In genomic region chr16:55479560-55480197, GRCh38 we compare ENCODE assay signal across 10 cellular contexts. TPM values are rescaled to one million over a fixed set of nuclear protein-coding genes. Genes with fewer than 3 reads are reported as not detected.
DNase-seq lines count a peak whose midpoint lies in the region; ATAC-seq, FAIRE-seq and TF ChIP-seq lines count a peak whose summit lies in the region.
"Had no signal": no experiment of that assay in that cellular context is flagged by ENCODE, and none has a peak within 500 bp of the region (broad histone marks: within the 10 kb centered on the region; RNA-seq: fewer than 3 reads in every experiment).

No MANE protein-coding gene starts in this region.

- peaks cover 17% of the 10 kb centered on the region for H3K36me3 ChIP-seq in BJ (ENCODE audit: control insufficient read depth, insufficient read depth, low read length)
- H3K36me3 ChIP-seq in SJCRH30, result peaks cover 26% of the 10 kb centered on the region
- no peaks in the 10 kb centered on the region for H3K36me3 ChIP-seq in ovary
- H3K36me3 ChIP-seq in pancreas, result no peaks in the 10 kb centered on the region
- H3K36me3 ChIP-seq in mucosa of descending colon (ENCODE audit: low read depth), result no peaks in the 10 kb centered on the region

- ATAC-seq in pancreas, result no peak
- ATAC-seq in mucosa of descending colon, result no peak
- ATAC-seq: activated CD4-positive, alpha-beta T cell treated with anti-CD3 and anti-CD28 coated beads for 36 hours had no signal

- 0 to 1% (median 0%) methylated on average over 28 of the region's 28 CpGs for WGBS in ovary, 3 donors
- WGBS in pancreas, 2 donors, result 2 to 4% methylated on average over 28 of the region's 28 CpGs

- no peak for TF ChIP-seq POLR2A in ovary (IDR thresholded peaks at IDR 0.05)

- H3K4me3 ChIP-seq in BJ (ENCODE audit: low read depth, low read length), result peak overlapping the region; percentile 82
- H3K4me3 ChIP-seq in SJCRH30, result peak overlapping the region; percentile 75
- H3K4me3 ChIP-seq in fibroblast of pulmonary artery (replicated peaks; ENCODE audit: low read depth, low read length), result peak overlapping the region; percentile 94
- peak overlapping the region; percentile 65 for H3K4me3 ChIP-seq in ovary
- H3K4me3 ChIP-seq in pancreas, result peak overlapping the region in 2 of 4 donors; percentile 26 to 43
- H3K4me3 ChIP-seq in mucosa of descending colon, result no peak overlapping the region

- TF ChIP-seq CTCF in BJ (IDR thresholded peaks at IDR 0.05; ENCODE audit: insufficient read depth, low read depth, low read length), result no peak
- TF ChIP-seq CTCF in fibroblast of pulmonary artery (IDR thresholded peaks at IDR 0.05; ENCODE audit: low read length, missing control alignments), result no peak
- TF ChIP-seq CTCF in ovary (IDR thresholded peaks at IDR 0.05), result no peak
- no peak for TF ChIP-seq CTCF in pancreas (IDR thresholded peaks at IDR 0.05)
- no peak for TF ChIP-seq CTCF in mucosa of descending colon (IDR thresholded peaks at IDR 0.05)

- H3K27ac ChIP-seq in SJCRH30 (peak overlapping the region; percentile 50), ovary (peak overlapping the region; percentile 83 to 87), pancreas (peak overlapping the region in 1 of 4 donors; percentile 23)

- POLR2A ChIA-PET in BJ (lab: Charles Lee), result interaction anchor here (0.7 to 1.2 kb wide), 5 partner anchors 8 to 1810 kb away, joined by 3 to 5 read pairs (median 4); no protein-coding TSS in a partner anchor

- H3K27me3 ChIP-seq in BJ (ENCODE audit: control insufficient read depth, insufficient read depth, low read length) (no peaks in the 10 kb centered on the region), SJCRH30 (no peaks in the 10 kb centered on the region), ovary (no peaks in the 10 kb centered on the region), pancreas (peaks cover 0 to 4% (median 0%) of the 10 kb centered on the region in 4 donors)

- H3K9me3 ChIP-seq in SJCRH30 (replicated peaks) (no peaks in the 10 kb centered on the region), ovary (no peaks in the 10 kb centered on the region), pancreas (no peaks in the 10 kb centered on the region), mucosa of descending colon (no peaks in the 10 kb centered on the region)

- no peak for TF ChIP-seq EP300 in ovary (IDR thresholded peaks at IDR 0.05)

- CTCF ChIA-PET in BJ (lab: Yijun Ruan, JAX), result interaction anchor here (0.8 kb wide), 1 partner anchor 8 kb away, joined by 3 read pairs; no protein-coding TSS in a partner anchor

- DNase-seq in BJ (ENCODE audit: low read depth), result no peak
- no peak for DNase-seq in SJCRH30
- peak; percentile 13 for DNase-seq in fibroblast of pulmonary artery (ENCODE audit: low read depth)
- DNase-seq in ovary, result peak in 3 of 5 donors; percentile 32 to 58 (median 38)
- DNase-seq in pancreas, result no peak
- DNase-seq in ecto neural progenitor cell (ENCODE audit: low spot score), result no peak
- no peak for DNase-seq in NCI-H69 (lab: John Stamatoyannopoulos, UW)
- DNase-seq in mucosa of descending colon, result no peak
- DNase-seq: activated CD4-positive, alpha-beta T cell treated with anti-CD3 and anti-CD28 coated beads for 36 hours; central memory CD4-positive, alpha-beta T cell had no signal

- peaks cover 30% of the 10 kb centered on the region for H3K4me1 ChIP-seq in SJCRH30
- H3K4me1 ChIP-seq in ovary (ENCODE audit: insufficient read depth), result peaks cover 4% of the 10 kb centered on the region
- no peaks in the 10 kb centered on the region for H3K4me1 ChIP-seq in pancreas
- no peaks in the 10 kb centered on the region for H3K4me1 ChIP-seq in mucosa of descending colon (ENCODE audit: low read depth)

- FAIRE-seq in pancreas (lab: Jason Lieb, UNC), result no peak

- intact Hi-C loops in ovary (cut with DNase I) (no loop called here), pancreas (cut with DNase I) (no loop called here), mucosa of descending colon (cut with DNase I, micrococcal nuclease) (no loop called here)

RNA-seq across cellular contexts. Expression of gene MMP2, which starts 0.7 kb away (rescaled TPM):
- 1,167 and 1,609 TPM in 2 replicates for polyA plus RNA-seq in BJ (2011; rRNA removed)
- 356 and 472 TPM in 2 replicates for polyA minus RNA-seq in BJ (2011; rRNA and poly(A)+ RNA removed)
- 142 and 145 TPM in 2 replicates for total RNA-seq in SJCRH30 (2014; rRNA removed; shearing (Covaris generic))
- 100 to 1,000 TPM; 102 to 629 (median 300) TPM for total RNA-seq in ovary
- polyA plus RNA-seq in ovary, result 100 to 1,000 TPM; 191 to 483 TPM
- total RNA-seq in pancreas, result 100 to 1,000 TPM in 1 of 6 donors, 10 to 100 TPM in 4, 1 to 10 TPM in 1; 8.3 to 108 (median 28.0) TPM
- polyA plus RNA-seq in pancreas, result 1 to 10 TPM; 6.5 to 8.4 TPM
- 100 to 1,000 TPM in 2 of 3 donors, 10 to 100 TPM in 1; 30.1 to 193 (median 153) TPM for total RNA-seq in mucosa of descending colon
- total RNA-seq: activated CD4-positive, alpha-beta T cell treated with anti-CD3 and anti-CD28 coated beads for 36 hours had no signal

RNA-seq across cellular contexts. Expression of gene LPCAT2, which starts 29.2 kb away (rescaled TPM):
- polyA plus RNA-seq in BJ (2011; rRNA removed) (7.9 and 16.9 TPM in 2 replicates), ovary (10 to 100 TPM; 12.2 to 15.3 TPM), pancreas (1 to 10 TPM; 1.7 to 4.4 TPM)
- 8.8 and 11.5 TPM in 2 replicates for polyA minus RNA-seq in BJ (2011; rRNA and poly(A)+ RNA removed)
- total RNA-seq in SJCRH30 (2014; rRNA removed; shearing (Covaris generic)), result 16.1 and 16.8 TPM in 2 replicates
- total RNA-seq in ovary (10 to 100 TPM; 19.1 to 39.7 (median 28.0) TPM), pancreas (10 to 100 TPM in 1 of 6 donors, 1 to 10 TPM in 5; 3.3 to 12.8 (median 5.3) TPM), mucosa of descending colon (10 to 100 TPM; 11.3 to 22.1 (median 13.8) TPM)

Comparison
In these comparisons a context has a peak if more than half of its experiments do, and no peak if none do; other contexts are left out.
1. DNase-seq: peak in fibroblast of pulmonary artery (single experiment) and ovary (3 of 5); none in BJ (single experiment), SJCRH30 (0 of 2), pancreas (0 of 6), ecto neural progenitor cell (single experiment), NCI-H69 (single experiment) and mucosa of descending colon (0 of 3).